Comparison of ENCODE assay signal across 20 cellular contexts in genomic region chr7:66379761-66380160, GRCh38.
A peak's percentile ranks its signal among the peaks of the same experiment; 100 is the strongest.
DNase-seq lines count a peak whose midpoint lies in the region; ATAC-seq and TF ChIP-seq lines count a peak whose summit lies in the region.
"Had no signal": no experiment of that assay in that cellular context is flagged by ENCODE, and none has a peak within 500 bp of the region (broad histone marks: within the 10 kb centered on the region; RNA-seq: fewer than 3 reads in every experiment).

No MANE protein-coding gene starts in this region.

- peak; percentile 74 for DNase-seq in EL
- peak; percentile 67 for DNase-seq in NB4 (ENCODE audit: low read depth)
- DNase-seq in cardiac fibroblast (ENCODE audit: low read depth in 2 of 2): peak; percentile 32 to 84
- peak; percentile 76 for DNase-seq in iris pigment epithelial cell (ENCODE audit: low read depth)
- no peak for DNase-seq in natural killer cell
- DNase-seq in NCI-H1105 treated with DMSO at 0.1 percent for 48 hours (lab: John Stamatoyannopoulos, UW): no peak
- DNase-seq: activated CD4-positive, alpha-beta T cell treated with anti-CD3 and anti-CD28 coated beads, Interleukin-2, amount 50 U/mL, for 48 hours; activated naive CD8-positive, alpha-beta T cell treated with anti-CD3 and anti-CD28 coated beads, Interleukin-2, amount 10 ng/mL, durations not matched to agents 7 days and 5 days; activated T-cell treated with anti-CD3 and anti-CD28 coated beads, Interleukin-2, amount 50 U/mL, for 4 hours; central memory CD4-positive, alpha-beta T cell; effector memory CD8-positive, alpha-beta T cell; glutamatergic neuron; H9; MM.1S; NCI-H69; stomach had no signal

- H3K27me3 Mint-ChIP-seq in natural killer cell (ENCODE audit: low read depth in 2 of 2): no peaks in the 10 kb centered on the region
- H3K27me3 Mint-ChIP-seq: activated naive CD8-positive, alpha-beta T cell treated with anti-CD3 and anti-CD28 coated beads, Interleukin-2, amount 10 ng/mL, durations not matched to agents 7 days and 5 days; effector memory CD8-positive, alpha-beta T cell had no signal

- no peak overlapping the region for H3K4me3 Mint-ChIP-seq in natural killer cell
- H3K4me3 Mint-ChIP-seq: activated naive CD8-positive, alpha-beta T cell treated with anti-CD3 and anti-CD28 coated beads, Interleukin-2, amount 10 ng/mL, durations not matched to agents 7 days and 5 days; activated T-cell treated with anti-CD3 and anti-CD28 coated beads, Interleukin-2, amount 50 U/mL, for 4 hours; effector memory CD8-positive, alpha-beta T cell; H9 had no signal

- peak overlapping the region in 1 of 2 donors; percentile 39 for H3K27ac Mint-ChIP-seq in natural killer cell

- intact Hi-C loops in natural killer cell (cut with micrococcal nuclease): loop anchor here (5.0 kb wide), 1 partner anchor 542 kb away; no protein-coding TSS in a partner anchor

- no peak overlapping the region for H3K4me3 ChIP-seq in NB4 (ENCODE audit: low read depth, low read length)
- H3K4me3 ChIP-seq in cardiac fibroblast (replicated peaks in 1 of 2; ENCODE audit: low read depth in 2 of 2, low read length in 2 of 2): no peak overlapping the region
- H3K4me3 ChIP-seq: lung, stomach, vagina had no signal

- H3K9me3 Mint-ChIP-seq in natural killer cell: no peaks in the 10 kb centered on the region
- H3K9me3 Mint-ChIP-seq: effector memory CD8-positive, alpha-beta T cell had no signal

- no peak for ATAC-seq in GM19035 (IDR thresholded peaks at IDR 0.05; ENCODE audit: unreplicated experiment)
- ATAC-seq in GM18870 (IDR thresholded peaks at IDR 0.05; ENCODE audit: unreplicated experiment): no peak
- ATAC-seq in natural killer cell: no peak
- ATAC-seq: activated T-cell treated with anti-CD3 and anti-CD28 coated beads, Interleukin-2, amount 50 U/mL, for 4 hours; effector memory CD8-positive, alpha-beta T cell had no signal

- TF ChIP-seq CTCF in NB4 (IDR thresholded peaks at IDR 0.05; ENCODE audit: low read depth, low read length): no peak
- no peak for TF ChIP-seq CTCF in cardiac fibroblast (IDR thresholded peaks at IDR 0.05; ENCODE audit: low read depth, low read length)
- no peak for TF ChIP-seq CTCF in natural killer cell (IDR thresholded peaks at IDR 0.05)

- no peaks in the 10 kb centered on the region for H3K4me1 Mint-ChIP-seq in natural killer cell
- H3K4me1 Mint-ChIP-seq: activated naive CD8-positive, alpha-beta T cell treated with anti-CD3 and anti-CD28 coated beads, Interleukin-2, amount 10 ng/mL, durations not matched to agents 7 days and 5 days; H9 had no signal

- TF ChIP-seq POLR2A in NB4 (IDR thresholded peaks at IDR 0.05; ENCODE audit: extremely low read depth, insufficient read length): no peak

- H3K36me3 Mint-ChIP-seq in natural killer cell: no peaks in the 10 kb centered on the region

Comparison
In these comparisons a context has a peak if more than half of its experiments do, and no peak if none do; other contexts are left out.
1. DNase-seq: peak in EL (single experiment), NB4 (single experiment), cardiac fibroblast (2 of 2) and iris pigment epithelial cell (single experiment); none in natural killer cell (single experiment) and NCI-H1105 treated with DMSO at 0.1 percent for 48 hours (single experiment).